ENCODE assay signal across 1 cellular context in the genomic region with DNA sequence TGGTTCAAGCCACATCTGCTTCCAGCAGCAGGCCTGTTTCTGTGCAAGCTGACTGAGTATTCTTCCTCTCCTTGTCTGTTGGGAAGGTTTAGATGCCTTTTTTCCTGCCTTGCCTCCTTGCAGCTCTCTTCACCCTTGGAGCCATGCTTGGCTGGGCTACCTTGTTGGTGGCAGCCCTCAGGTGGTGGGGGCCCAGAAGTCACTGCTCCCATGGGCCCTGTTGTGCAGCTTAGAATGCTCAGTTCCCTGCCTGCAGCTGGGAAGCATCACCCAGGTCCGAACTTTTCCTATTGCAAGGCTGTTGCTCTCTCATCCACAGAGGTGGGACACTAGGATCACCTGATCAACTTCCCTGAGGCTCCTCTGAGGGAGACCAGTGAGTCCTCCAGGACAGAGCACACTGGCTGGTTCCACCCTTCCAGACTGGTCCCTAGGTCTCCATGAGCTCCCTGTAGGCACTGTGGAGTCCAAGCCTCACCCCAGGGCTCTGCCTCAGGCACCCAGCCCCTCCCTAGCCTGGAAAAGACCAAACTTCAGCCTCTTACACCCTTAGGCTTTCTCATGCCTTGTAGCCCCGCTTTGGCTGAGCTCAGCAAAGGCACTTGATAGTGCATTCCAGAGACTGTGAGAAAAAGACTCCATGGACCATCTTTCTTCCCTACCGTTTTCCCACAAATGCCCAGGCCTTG.
TF ChIP-seq lines count a peak whose summit lies in the region.

No MANE protein-coding gene starts in this region.

TF ChIP-seq in HepG2, 621 proteins besides CTCF, POLR2A, EP300 and RAD21 (continues in another document):
- TF ChIP-seq, protein P1, sequence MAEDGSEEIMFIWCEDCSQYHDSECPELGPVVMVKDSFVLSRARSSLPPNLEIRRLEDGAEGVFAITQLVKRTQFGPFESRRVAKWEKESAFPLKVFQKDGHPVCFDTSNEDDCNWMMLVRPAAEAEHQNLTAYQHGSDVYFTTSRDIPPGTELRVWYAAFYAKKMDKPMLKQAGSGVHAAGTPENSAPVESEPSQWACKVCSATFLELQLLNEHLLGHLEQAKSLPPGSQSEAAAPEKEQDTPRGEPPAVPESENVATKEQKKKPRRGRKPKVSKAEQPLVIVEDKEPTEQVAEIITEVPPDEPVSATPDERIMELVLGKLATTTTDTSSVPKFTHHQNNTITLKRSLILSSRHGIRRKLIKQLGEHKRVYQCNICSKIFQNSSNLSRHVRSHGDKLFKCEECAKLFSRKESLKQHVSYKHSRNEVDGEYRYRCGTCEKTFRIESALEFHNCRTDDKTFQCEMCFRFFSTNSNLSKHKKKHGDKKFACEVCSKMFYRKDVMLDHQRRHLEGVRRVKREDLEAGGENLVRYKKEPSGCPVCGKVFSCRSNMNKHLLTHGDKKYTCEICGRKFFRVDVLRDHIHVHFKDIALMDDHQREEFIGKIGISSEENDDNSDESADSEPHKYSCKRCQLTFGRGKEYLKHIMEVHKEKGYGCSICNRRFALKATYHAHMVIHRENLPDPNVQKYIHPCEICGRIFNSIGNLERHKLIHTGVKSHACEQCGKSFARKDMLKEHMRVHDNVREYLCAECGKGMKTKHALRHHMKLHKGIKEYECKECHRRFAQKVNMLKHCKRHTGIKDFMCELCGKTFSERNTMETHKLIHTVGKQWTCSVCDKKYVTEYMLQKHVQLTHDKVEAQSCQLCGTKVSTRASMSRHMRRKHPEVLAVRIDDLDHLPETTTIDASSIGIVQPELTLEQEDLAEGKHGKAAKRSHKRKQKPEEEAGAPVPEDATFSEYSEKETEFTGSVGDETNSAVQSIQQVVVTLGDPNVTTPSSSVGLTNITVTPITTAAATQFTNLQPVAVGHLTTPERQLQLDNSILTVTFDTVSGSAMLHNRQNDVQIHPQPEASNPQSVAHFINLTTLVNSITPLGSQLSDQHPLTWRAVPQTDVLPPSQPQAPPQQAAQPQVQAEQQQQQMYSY (CRISPR knock-in tag; IDR thresholded peaks at IDR 0.05), result no peak
- no peak for TF ChIP-seq SP5 (CRISPR knock-in tag; IDR thresholded peaks at IDR 0.05; ENCODE audit: borderline replicate concordance, low read depth)
- no peak for TF ChIP-seq AGO2 (optimal IDR thresholded peaks at IDR 0.05; ENCODE audit: low read depth, low read length)
- no peak for TF ChIP-seq ZNF530 (CRISPR knock-in tag; IDR thresholded peaks at IDR 0.05; ENCODE audit: low read depth)
- TF ChIP-seq, protein P2, sequence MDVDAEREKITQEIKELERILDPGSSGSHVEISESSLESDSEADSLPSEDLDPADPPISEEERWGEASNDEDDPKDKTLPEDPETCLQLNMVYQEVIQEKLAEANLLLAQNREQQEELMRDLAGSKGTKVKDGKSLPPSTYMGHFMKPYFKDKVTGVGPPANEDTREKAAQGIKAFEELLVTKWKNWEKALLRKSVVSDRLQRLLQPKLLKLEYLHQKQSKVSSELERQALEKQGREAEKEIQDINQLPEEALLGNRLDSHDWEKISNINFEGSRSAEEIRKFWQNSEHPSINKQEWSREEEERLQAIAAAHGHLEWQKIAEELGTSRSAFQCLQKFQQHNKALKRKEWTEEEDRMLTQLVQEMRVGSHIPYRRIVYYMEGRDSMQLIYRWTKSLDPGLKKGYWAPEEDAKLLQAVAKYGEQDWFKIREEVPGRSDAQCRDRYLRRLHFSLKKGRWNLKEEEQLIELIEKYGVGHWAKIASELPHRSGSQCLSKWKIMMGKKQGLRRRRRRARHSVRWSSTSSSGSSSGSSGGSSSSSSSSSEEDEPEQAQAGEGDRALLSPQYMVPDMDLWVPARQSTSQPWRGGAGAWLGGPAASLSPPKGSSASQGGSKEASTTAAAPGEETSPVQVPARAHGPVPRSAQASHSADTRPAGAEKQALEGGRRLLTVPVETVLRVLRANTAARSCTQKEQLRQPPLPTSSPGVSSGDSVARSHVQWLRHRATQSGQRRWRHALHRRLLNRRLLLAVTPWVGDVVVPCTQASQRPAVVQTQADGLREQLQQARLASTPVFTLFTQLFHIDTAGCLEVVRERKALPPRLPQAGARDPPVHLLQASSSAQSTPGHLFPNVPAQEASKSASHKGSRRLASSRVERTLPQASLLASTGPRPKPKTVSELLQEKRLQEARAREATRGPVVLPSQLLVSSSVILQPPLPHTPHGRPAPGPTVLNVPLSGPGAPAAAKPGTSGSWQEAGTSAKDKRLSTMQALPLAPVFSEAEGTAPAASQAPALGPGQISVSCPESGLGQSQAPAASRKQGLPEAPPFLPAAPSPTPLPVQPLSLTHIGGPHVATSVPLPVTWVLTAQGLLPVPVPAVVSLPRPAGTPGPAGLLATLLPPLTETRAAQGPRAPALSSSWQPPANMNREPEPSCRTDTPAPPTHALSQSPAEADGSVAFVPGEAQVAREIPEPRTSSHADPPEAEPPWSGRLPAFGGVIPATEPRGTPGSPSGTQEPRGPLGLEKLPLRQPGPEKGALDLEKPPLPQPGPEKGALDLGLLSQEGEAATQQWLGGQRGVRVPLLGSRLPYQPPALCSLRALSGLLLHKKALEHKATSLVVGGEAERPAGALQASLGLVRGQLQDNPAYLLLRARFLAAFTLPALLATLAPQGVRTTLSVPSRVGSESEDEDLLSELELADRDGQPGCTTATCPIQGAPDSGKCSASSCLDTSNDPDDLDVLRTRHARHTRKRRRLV (CRISPR knock-in tag; IDR thresholded peaks at IDR 0.05), result no peak
- TF ChIP-seq GTF3A (CRISPR knock-in tag; conservative IDR thresholded peaks at IDR 0.05), result no peak
- TF ChIP-seq XRCC5 (optimal IDR thresholded peaks at IDR 0.05; ENCODE audit: low read length), result peak; percentile 10
- TF ChIP-seq RBM39 (IDR thresholded peaks at IDR 0.05; ENCODE audit: low read depth, low read length, poor library complexity, severe bottlenecking), result no peak
- TF ChIP-seq, protein P3, sequence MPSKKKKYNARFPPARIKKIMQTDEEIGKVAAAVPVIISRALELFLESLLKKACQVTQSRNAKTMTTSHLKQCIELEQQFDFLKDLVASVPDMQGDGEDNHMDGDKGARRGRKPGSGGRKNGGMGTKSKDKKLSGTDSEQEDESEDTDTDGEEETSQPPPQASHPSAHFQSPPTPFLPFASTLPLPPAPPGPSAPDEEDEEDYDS (CRISPR knock-in tag; IDR thresholded peaks at IDR 0.05), result no peak
- TF ChIP-seq THAP11 (CRISPR knock-in tag; IDR thresholded peaks at IDR 0.05), result no peak
- TF ChIP-seq, protein P4, sequence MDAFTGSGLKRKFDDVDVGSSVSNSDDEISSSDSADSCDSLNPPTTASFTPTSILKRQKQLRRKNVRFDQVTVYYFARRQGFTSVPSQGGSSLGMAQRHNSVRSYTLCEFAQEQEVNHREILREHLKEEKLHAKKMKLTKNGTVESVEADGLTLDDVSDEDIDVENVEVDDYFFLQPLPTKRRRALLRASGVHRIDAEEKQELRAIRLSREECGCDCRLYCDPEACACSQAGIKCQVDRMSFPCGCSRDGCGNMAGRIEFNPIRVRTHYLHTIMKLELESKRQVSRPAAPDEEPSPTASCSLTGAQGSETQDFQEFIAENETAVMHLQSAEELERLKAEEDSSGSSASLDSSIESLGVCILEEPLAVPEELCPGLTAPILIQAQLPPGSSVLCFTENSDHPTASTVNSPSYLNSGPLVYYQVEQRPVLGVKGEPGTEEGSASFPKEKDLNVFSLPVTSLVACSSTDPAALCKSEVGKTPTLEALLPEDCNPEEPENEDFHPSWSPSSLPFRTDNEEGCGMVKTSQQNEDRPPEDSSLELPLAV (CRISPR knock-in tag; conservative IDR thresholded peaks at IDR 0.05; ENCODE audit: low read depth), result no peak
- TF ChIP-seq ZNF747 (CRISPR knock-in tag; IDR thresholded peaks at IDR 0.05; ENCODE audit: borderline replicate concordance), result no peak
- TF ChIP-seq SATB2 (CRISPR knock-in tag; IDR thresholded peaks at IDR 0.05), result no peak
- TF ChIP-seq HNRNPUL1 (IDR thresholded peaks at IDR 0.05; ENCODE audit: low read depth, low read length), result no peak
- TF ChIP-seq RXRA (CRISPR knock-in tag; IDR thresholded peaks at IDR 0.05), result 0 out of 2 replicates have a peak, but pooled peaks have one; percentile 30
- TF ChIP-seq ZNF883 (CRISPR knock-in tag; IDR thresholded peaks at IDR 0.05; ENCODE audit: not compliant biosample characterization), result no peak
- TF ChIP-seq CEBPB (IDR thresholded peaks at IDR 0.05; ENCODE audit: borderline replicate concordance, low read depth, low read length), result no peak
- TF ChIP-seq ZNF230 (CRISPR knock-in tag; IDR thresholded peaks at IDR 0.05), result 0 out of 2 replicates have a peak, but pooled peaks have one; percentile 49
- TF ChIP-seq SP4 (CRISPR knock-in tag; IDR thresholded peaks at IDR 0.05), result 0 out of 2 replicates have a peak, but pooled peaks have one; percentile 51
- TF ChIP-seq, protein P5, sequence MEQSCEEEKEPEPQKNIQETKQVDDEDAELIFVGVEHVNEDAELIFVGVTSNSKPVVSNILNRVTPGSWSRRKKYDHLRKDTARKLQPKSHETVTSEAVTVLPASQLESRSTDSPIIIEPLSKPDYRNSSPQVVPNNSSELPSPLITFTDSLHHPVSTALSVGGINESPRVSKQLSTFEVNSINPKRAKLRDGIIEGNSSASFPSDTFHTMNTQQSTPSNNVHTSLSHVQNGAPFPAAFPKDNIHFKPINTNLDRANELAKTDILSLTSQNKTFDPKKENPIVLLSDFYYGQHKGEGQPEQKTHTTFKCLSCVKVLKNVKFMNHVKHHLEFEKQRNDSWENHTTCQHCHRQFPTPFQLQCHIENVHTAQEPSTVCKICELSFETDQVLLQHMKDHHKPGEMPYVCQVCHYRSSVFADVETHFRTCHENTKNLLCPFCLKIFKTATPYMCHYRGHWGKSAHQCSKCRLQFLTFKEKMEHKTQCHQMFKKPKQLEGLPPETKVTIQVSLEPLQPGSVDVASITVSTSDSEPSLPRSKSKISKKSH (CRISPR knock-in tag; IDR thresholded peaks at IDR 0.05; ENCODE audit: borderline replicate concordance), result peak; percentile 56; the same call in 1 of the 2 replicates
- no peak for TF ChIP-seq ZNF124 (CRISPR knock-in tag; IDR thresholded peaks at IDR 0.05)
- no peak for TF ChIP-seq ZNF136 (CRISPR knock-in tag; IDR thresholded peaks at IDR 0.05; ENCODE audit: low read depth)
- TF ChIP-seq, protein P6, sequence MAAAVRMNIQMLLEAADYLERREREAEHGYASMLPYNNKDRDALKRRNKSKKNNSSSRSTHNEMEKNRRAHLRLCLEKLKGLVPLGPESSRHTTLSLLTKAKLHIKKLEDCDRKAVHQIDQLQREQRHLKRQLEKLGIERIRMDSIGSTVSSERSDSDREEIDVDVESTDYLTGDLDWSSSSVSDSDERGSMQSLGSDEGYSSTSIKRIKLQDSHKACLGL (CRISPR knock-in tag; IDR thresholded peaks at IDR 0.05), result no peak; the same call in 1 of the 2 replicates
- TF ChIP-seq GTF2F1 (IDR thresholded peaks at IDR 0.05; ENCODE audit: low read length), result no peak
- TF ChIP-seq, protein P7, sequence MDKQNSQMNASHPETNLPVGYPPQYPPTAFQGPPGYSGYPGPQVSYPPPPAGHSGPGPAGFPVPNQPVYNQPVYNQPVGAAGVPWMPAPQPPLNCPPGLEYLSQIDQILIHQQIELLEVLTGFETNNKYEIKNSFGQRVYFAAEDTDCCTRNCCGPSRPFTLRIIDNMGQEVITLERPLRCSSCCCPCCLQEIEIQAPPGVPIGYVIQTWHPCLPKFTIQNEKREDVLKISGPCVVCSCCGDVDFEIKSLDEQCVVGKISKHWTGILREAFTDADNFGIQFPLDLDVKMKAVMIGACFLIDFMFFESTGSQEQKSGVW (CRISPR knock-in tag; IDR thresholded peaks at IDR 0.05; ENCODE audit: borderline replicate concordance), result no peak
- TF ChIP-seq ZFP90 (CRISPR knock-in tag; IDR thresholded peaks at IDR 0.05; ENCODE audit: borderline replicate concordance), result no peak
- TF ChIP-seq KLF9 (CRISPR knock-in tag; IDR thresholded peaks at IDR 0.05; ENCODE audit: low read depth), result no peak
- no peak for TF ChIP-seq ZNF570 (CRISPR knock-in tag; IDR thresholded peaks at IDR 0.05; ENCODE audit: borderline replicate concordance)
- peak; percentile 80 for TF ChIP-seq ZNF263 (CRISPR knock-in tag; IDR thresholded peaks at IDR 0.05)
- no peak for TF ChIP-seq FOXA3 (CRISPR knock-in tag; IDR thresholded peaks at IDR 0.05)
- no peak for TF ChIP-seq FOXJ3 (CRISPR knock-in tag; IDR thresholded peaks at IDR 0.05; ENCODE audit: borderline replicate concordance)
- TF ChIP-seq ZNF17 (CRISPR knock-in tag; IDR thresholded peaks at IDR 0.05), result no peak
- TF ChIP-seq, protein P8, sequence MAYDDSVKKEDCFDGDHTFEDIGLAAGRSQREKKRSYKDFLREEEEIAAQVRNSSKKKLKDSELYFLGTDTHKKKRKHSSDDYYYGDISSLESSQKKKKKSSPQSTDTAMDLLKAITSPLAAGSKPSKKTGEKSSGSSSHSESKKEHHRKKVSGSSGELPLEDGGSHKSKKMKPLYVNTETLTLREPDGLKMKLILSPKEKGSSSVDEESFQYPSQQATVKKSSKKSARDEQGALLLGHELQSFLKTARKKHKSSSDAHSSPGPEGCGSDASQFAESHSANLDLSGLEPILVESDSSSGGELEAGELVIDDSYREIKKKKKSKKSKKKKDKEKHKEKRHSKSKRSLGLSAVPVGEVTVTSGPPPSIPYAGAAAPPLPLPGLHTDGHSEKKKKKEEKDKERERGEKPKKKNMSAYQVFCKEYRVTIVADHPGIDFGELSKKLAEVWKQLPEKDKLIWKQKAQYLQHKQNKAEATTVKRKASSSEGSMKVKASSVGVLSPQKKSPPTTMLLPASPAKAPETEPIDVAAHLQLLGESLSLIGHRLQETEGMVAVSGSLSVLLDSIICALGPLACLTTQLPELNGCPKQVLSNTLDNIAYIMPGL (CRISPR knock-in tag; IDR thresholded peaks at IDR 0.05; ENCODE audit: borderline replicate concordance in 1 of 2, low read depth in 1 of 2), result no peak
- no peak for TF ChIP-seq SMAD9 (CRISPR knock-in tag; IDR thresholded peaks at IDR 0.05)
- no peak for TF ChIP-seq KDM3A (CRISPR knock-in tag; IDR thresholded peaks at IDR 0.05; ENCODE audit: low read depth)
- TF ChIP-seq, protein P9, sequence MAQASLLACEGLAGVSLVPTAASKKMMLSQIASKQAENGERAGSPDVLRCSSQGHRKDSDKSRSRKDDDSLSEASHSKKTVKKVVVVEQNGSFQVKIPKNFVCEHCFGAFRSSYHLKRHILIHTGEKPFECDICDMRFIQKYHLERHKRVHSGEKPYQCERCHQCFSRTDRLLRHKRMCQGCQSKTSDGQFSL (CRISPR knock-in tag; IDR thresholded peaks at IDR 0.05), result no peak
- no peak for TF ChIP-seq SOX13 (IDR thresholded peaks at IDR 0.05)
- no peak for TF ChIP-seq SOX13 (CRISPR knock-in tag; conservative IDR thresholded peaks at IDR 0.05 in 1 of 2, IDR thresholded peaks at IDR 0.05 in 1 of 2)
- TF ChIP-seq NR1H2 (CRISPR knock-in tag; IDR thresholded peaks at IDR 0.05; ENCODE audit: borderline replicate concordance, low read depth), result no peak
- no peak for TF ChIP-seq ZNF143 (CRISPR knock-in tag; IDR thresholded peaks at IDR 0.05)
- no peak for TF ChIP-seq ZNF598 (CRISPR knock-in tag; IDR thresholded peaks at IDR 0.05; ENCODE audit: borderline replicate concordance)
- TF ChIP-seq, protein P10, sequence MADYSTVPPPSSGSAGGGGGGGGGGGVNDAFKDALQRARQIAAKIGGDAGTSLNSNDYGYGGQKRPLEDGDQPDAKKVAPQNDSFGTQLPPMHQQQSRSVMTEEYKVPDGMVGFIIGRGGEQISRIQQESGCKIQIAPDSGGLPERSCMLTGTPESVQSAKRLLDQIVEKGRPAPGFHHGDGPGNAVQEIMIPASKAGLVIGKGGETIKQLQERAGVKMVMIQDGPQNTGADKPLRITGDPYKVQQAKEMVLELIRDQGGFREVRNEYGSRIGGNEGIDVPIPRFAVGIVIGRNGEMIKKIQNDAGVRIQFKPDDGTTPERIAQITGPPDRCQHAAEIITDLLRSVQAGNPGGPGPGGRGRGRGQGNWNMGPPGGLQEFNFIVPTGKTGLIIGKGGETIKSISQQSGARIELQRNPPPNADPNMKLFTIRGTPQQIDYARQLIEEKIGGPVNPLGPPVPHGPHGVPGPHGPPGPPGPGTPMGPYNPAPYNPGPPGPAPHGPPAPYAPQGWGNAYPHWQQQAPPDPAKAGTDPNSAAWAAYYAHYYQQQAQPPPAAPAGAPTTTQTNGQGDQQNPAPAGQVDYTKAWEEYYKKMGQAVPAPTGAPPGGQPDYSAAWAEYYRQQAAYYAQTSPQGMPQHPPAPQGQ (CRISPR knock-in tag; IDR thresholded peaks at IDR 0.05; ENCODE audit: borderline replicate concordance), result no peak
- no peak for TF ChIP-seq ZNF577 (CRISPR knock-in tag; IDR thresholded peaks at IDR 0.05; ENCODE audit: borderline replicate concordance, low read depth)
- TF ChIP-seq MBD4 (IDR thresholded peaks at IDR 0.05; ENCODE audit: borderline replicate concordance, low read length), result no peak
